21 cellular contexts compared by ENCODE assay signal in genomic region chr2:67182884-67183283, GRCh38.
DNase-seq lines count a peak whose midpoint lies in the region; ATAC-seq, FAIRE-seq and TF ChIP-seq lines count a peak whose summit lies in the region.
"Had no signal": no experiment of that assay in that cellular context is flagged by ENCODE, and none has a peak within 500 bp of the region (broad histone marks: within the 10 kb centered on the region; RNA-seq: fewer than 3 reads in every experiment).

No MANE protein-coding gene starts in this region.

- H3K79me2 ChIP-seq in HepG2 (ENCODE audit: insufficient read depth, low read length), result no peaks in the 10 kb centered on the region

- intact Hi-C loops in right lobe of liver (cut with DNase I), result no loop called here
- intact Hi-C loops in HepG2 (cut with micrococcal nuclease; ENCODE audit: unreplicated experiment), result no loop called here

- ATAC-seq in right lobe of liver (peak; percentile 55 to 85 (median 64)), HepG2 (no peak), left lobe of liver (peak; percentile 78), HG02678 (IDR thresholded peaks at IDR 0.05; ENCODE audit: unreplicated experiment) (no peak), GM18858 (IDR thresholded peaks at IDR 0.05; ENCODE audit: unreplicated experiment) (no peak)
- ATAC-seq: A549; CD8-positive, alpha-beta T cell had no signal

- no peak for TF ChIP-seq EP300 in HepG2 (IDR thresholded peaks at IDR 0.05; ENCODE audit: low read depth in 2 of 2, low read length in 2 of 2)
- TF ChIP-seq EP300 in HepG2 (CRISPR knock-in tag; IDR thresholded peaks at IDR 0.05; ENCODE audit: borderline replicate concordance), result no peak

- FAIRE-seq in HepG2 (lab: Jason Lieb, UNC) (no peak), bronchial epithelial cell (lab: Jason Lieb, UNC) (peak; percentile 28)
- FAIRE-seq: A549, D721Med, G401.6, GM12891 had no signal

- TF ChIP-seq RAD21 in HepG2 (CRISPR knock-in tag; IDR thresholded peaks at IDR 0.05), result no peak

- H3K4me3 ChIP-seq in right lobe of liver (no peak overlapping the region), HepG2 (replicated peaks in 1 of 3; ENCODE audit: insufficient read depth in 1 of 3, low read depth in 2 of 3, low read length in 3 of 3) (no peak overlapping the region), bronchial epithelial cell (ENCODE audit: low read depth, low read length) (no peak overlapping the region)
- H3K4me3 ChIP-seq: A549; BLaER1 treated with 17β-estradiol and CSF1 and Interleukin-3, amounts not matched to agents 10 nM and 100 nM had no signal

- BruUV-seq in HepG2 (replicated peaks; lab: Mats Ljungman, UMichigan), result no TSS peak

- no peak for DNase-seq in right lobe of liver
- no peak for DNase-seq in HepG2 (ENCODE audit: low spot score)
- DNase-seq in bronchial epithelial cell (ENCODE audit: low read depth), result no peak
- no peak for DNase-seq in left lobe of liver (ENCODE audit: low spot score)
- no peak for DNase-seq in activated effector memory CD4-positive, alpha-beta T cell treated with anti-CD3 and anti-CD28 coated beads, Interleukin-2, amount 50 U/mL, for 16 hours
- DNase-seq: AML-193; Caco-2; Calu3; CD4-positive, alpha-beta T cell; CD8-positive, alpha-beta T cell; DMS79 treated with DMSO at 0.1 percent for 48 hours; GF-D8 had no signal

- H3K36me3 ChIP-seq in right lobe of liver (no peaks in the 10 kb centered on the region), HepG2 (replicated peaks in 1 of 2; ENCODE audit: control insufficient read depth in 1 of 2, insufficient read depth in 2 of 2, low read length in 2 of 2) (no peaks in the 10 kb centered on the region), bronchial epithelial cell (ENCODE audit: control insufficient read depth, insufficient read depth, low read length) (no peaks in the 10 kb centered on the region)
- H3K36me3 ChIP-seq: BLaER1 treated with 17β-estradiol and CSF1 and Interleukin-3, amounts not matched to agents 10 nM and 100 nM had no signal

- in situ Hi-C loops in HepG2 (cut with HindIII; ENCODE audit: extremely low pct_ligation_motif_present, low pct_unique_long_range_greater_than_20kb), result no loop called here

- CTCF ChIA-PET in HepG2 (lab: Yijun Ruan, JAX; ENCODE audit: low intra/inter-chr PET ratio, low total read pairs), result no interaction called here

- H3K27me3 ChIP-seq in right lobe of liver, result peaks cover 5% of the 10 kb centered on the region in 2 donors
- H3K27me3 ChIP-seq in HepG2 (ENCODE audit: control insufficient read depth in 1 of 2, insufficient read depth in 2 of 2, low read length in 2 of 2), result no peaks in the 10 kb centered on the region
- no peaks in the 10 kb centered on the region for H3K27me3 ChIP-seq in bronchial epithelial cell (ENCODE audit: control insufficient read depth, insufficient read depth, low read length)
- H3K27me3 ChIP-seq: BLaER1 treated with 17β-estradiol and CSF1 and Interleukin-3, amounts not matched to agents 10 nM and 100 nM had no signal

- TF ChIP-seq POLR2A in right lobe of liver (IDR thresholded peaks at IDR 0.05) (no peak), HepG2 (IDR thresholded peaks at IDR 0.05; ENCODE audit: insufficient read depth in 1 of 2, low read depth in 2 of 2, low read length in 2 of 2) (no peak)

- no peaks in the 10 kb centered on the region for H4K20me1 ChIP-seq in HepG2 (ENCODE audit: insufficient read depth, low read length)
- H4K20me1 ChIP-seq: BLaER1 treated with 17β-estradiol and CSF1 and Interleukin-3, amounts not matched to agents 10 nM and 100 nM had no signal

- H3K9me3 ChIP-seq in right lobe of liver, result no peaks in the 10 kb centered on the region
- peaks cover 66% of the 10 kb centered on the region for H3K9me3 ChIP-seq in HepG2 (ENCODE audit: low read length)
- H3K9me3 ChIP-seq: A549; BLaER1 treated with 17β-estradiol and CSF1 and Interleukin-3, amounts not matched to agents 10 nM and 100 nM; Caco-2 had no signal

- POLR2A ChIA-PET in HepG2 (lab: Yijun Ruan, JAX), result no interaction called here

- 15% methylated on average over 2 of the region's 2 CpGs for WGBS in right lobe of liver (ENCODE audit: insufficient coverage, low coverage, low lambda C conversion rate, missing lambda C conversion rate)
- WGBS in HepG2 (ENCODE audit: low lambda C conversion rate), result 20% methylated on average over 2 of the region's 2 CpGs

- H3K4me1 ChIP-seq in right lobe of liver, result no peaks in the 10 kb centered on the region
- H3K4me1 ChIP-seq in HepG2 (ENCODE audit: insufficient read depth, low read length), result no peaks in the 10 kb centered on the region
- H3K4me1 ChIP-seq: A549; BLaER1 treated with 17β-estradiol and CSF1 and Interleukin-3, amounts not matched to agents 10 nM and 100 nM; Caco-2 had no signal

- H3K27ac ChIP-seq in right lobe of liver (no peak overlapping the region), HepG2 (ENCODE audit: extremely low read length, insufficient read depth, low read length) (no peak overlapping the region)
- H3K27ac ChIP-seq: 22Rv1; A549; BLaER1 treated with 17β-estradiol and CSF1 and Interleukin-3, amounts not matched to agents 10 nM and 100 nM; C4-2B had no signal

- no peak overlapping the region for H3K4me2 ChIP-seq in HepG2 (ENCODE audit: low read depth, low read length)
- H3K4me2 ChIP-seq: A549; BLaER1 treated with 17β-estradiol and CSF1 and Interleukin-3, amounts not matched to agents 10 nM and 100 nM had no signal

- H3K9ac ChIP-seq in HepG2 (ENCODE audit: insufficient read depth, low read depth, low read length), result no peak overlapping the region
- H3K9ac ChIP-seq: BLaER1 treated with 17β-estradiol and CSF1 and Interleukin-3, amounts not matched to agents 10 nM and 100 nM had no signal

- no peak overlapping the region for H2AFZ ChIP-seq in HepG2 (ENCODE audit: low read length)

- no peak for TF ChIP-seq CTCF in right lobe of liver (IDR thresholded peaks at IDR 0.05)
- TF ChIP-seq CTCF in HepG2 (CRISPR knock-in tag; IDR thresholded peaks at IDR 0.05), result no peak
- no peak for TF ChIP-seq CTCF in bronchial epithelial cell (IDR thresholded peaks at IDR 0.05; ENCODE audit: insufficient read depth, low read length, severe bottlenecking)

TF ChIP-seq in HepG2, 621 proteins besides CTCF, POLR2A, EP300 and RAD21 (continues in another document):
- TF ChIP-seq ZBTB42 (CRISPR knock-in tag; IDR thresholded peaks at IDR 0.05) (no peak), MED1 (CRISPR knock-in tag; IDR thresholded peaks at IDR 0.05) (no peak), ZNF589 (CRISPR knock-in tag; conservative IDR thresholded peaks at IDR 0.05) (no peak), ZNF335 (CRISPR knock-in tag; IDR thresholded peaks at IDR 0.05) (no peak), ZNF121 (CRISPR knock-in tag; IDR thresholded peaks at IDR 0.05) (no peak), MTF2 (CRISPR knock-in tag; IDR thresholded peaks at IDR 0.05; ENCODE audit: borderline replicate concordance) (no peak), ZHX2 (IDR thresholded peaks at IDR 0.05; ENCODE audit: low read depth) (no peak), ZHX2 (CRISPR knock-in tag; IDR thresholded peaks at IDR 0.05; ENCODE audit: borderline replicate concordance) (no peak), GZF1 (CRISPR knock-in tag; IDR thresholded peaks at IDR 0.05) (no peak), PREB (CRISPR knock-in tag; IDR thresholded peaks at IDR 0.05) (no peak), ZNF563 (CRISPR knock-in tag; IDR thresholded peaks at IDR 0.05) (no peak), SMC3 (IDR thresholded peaks at IDR 0.05; ENCODE audit: low read length) (no peak), CENPT (CRISPR knock-in tag; IDR thresholded peaks at IDR 0.05; ENCODE audit: low read depth) (no peak)

Comparison
In these comparisons a context has a peak if more than half of its experiments do, and no peak if none do; other contexts are left out.
1. ATAC-seq: peak in right lobe of liver (4 of 4) and left lobe of liver (single experiment); none in HepG2 (single experiment), HG02678 (single experiment) and GM18858 (single experiment).